Comparison of ENCODE assay signal across 1 cellular context in genomic region chr4:101711590-101712255, GRCh38.
TF ChIP-seq lines count a peak whose summit lies in the region.

No MANE protein-coding gene starts in this region.

TF ChIP-seq in SK-N-SH treated with all-trans-retinoic acid at 6 μM for 48 hours, 23 proteins besides CTCF, POLR2A, EP300 and RAD21 (continued from another document):
- TF ChIP-seq RARB (CRISPR knock-in tag; IDR thresholded peaks at IDR 0.05), result no peak
- 0 out of 2 replicates have a peak, but pooled peaks have one; percentile 38 for TF ChIP-seq ISL1 (CRISPR knock-in tag; IDR thresholded peaks at IDR 0.05)
- no peak for TF ChIP-seq PATZ1 (CRISPR knock-in tag; IDR thresholded peaks at IDR 0.05; ENCODE audit: borderline replicate concordance)
- TF ChIP-seq POU6F1 (CRISPR knock-in tag; IDR thresholded peaks at IDR 0.05; ENCODE audit: borderline replicate concordance, low read depth), result no peak
- peak; percentile 63; the same call in 1 of the 2 replicates for TF ChIP-seq SNAI2 (CRISPR knock-in tag; IDR thresholded peaks at IDR 0.05)
